8 cellular contexts compared by ENCODE assay signal in genomic region chr3:88149516-88150362, GRCh38. TPM values are rescaled to one million over a fixed set of nuclear protein-coding genes. Genes with fewer than 3 reads are reported as not detected.
A peak's percentile ranks its signal among the peaks of the same experiment; 100 is the strongest.
DNase-seq lines count a peak whose midpoint lies in the region; ATAC-seq and TF ChIP-seq lines count a peak whose summit lies in the region.

C3orf38 (plus strand) TSS chr3:88149959; CDS start chr3:88150053, 94 bp downstream.

- 1% methylated on average over 45 to 57 of the region's 57 CpGs for WGBS in lower leg skin, 2 donors

- H3K27me3 Mint-ChIP-seq in CD4-positive, CD25-positive, alpha-beta regulatory T cell = no peaks in the 10 kb centered on the region
- no peaks in the 10 kb centered on the region for H3K27me3 Mint-ChIP-seq in activated CD4-positive, alpha-beta memory T cell treated with anti-CD3 and anti-CD28 coated beads for 36 hours

- no peak for TF ChIP-seq POLR2A in lower leg skin (IDR thresholded peaks at IDR 0.05)

- H3K4me1 Mint-ChIP-seq in CD4-positive, CD25-positive, alpha-beta regulatory T cell = peaks cover 17 to 53% (median 38%) of the 10 kb centered on the region in 4 donors
- peaks cover 30% of the 10 kb centered on the region for H3K4me1 Mint-ChIP-seq in activated CD4-positive, alpha-beta memory T cell treated with anti-CD3 and anti-CD28 coated beads for 36 hours (ENCODE audit: low read depth)

- peak within 1 kb of the TSS; percentile 97 to 99 (median 98) for H3K27ac Mint-ChIP-seq in CD4-positive, CD25-positive, alpha-beta regulatory T cell
- H3K27ac Mint-ChIP-seq in activated CD4-positive, alpha-beta memory T cell treated with anti-CD3 and anti-CD28 coated beads for 36 hours = peak within 1 kb of the TSS; percentile 99

- H3K9ac ChIP-seq in duodenal mucosa (ENCODE audit: low read depth in 1 of 2, low read length in 2 of 2) = peak within 1 kb of the TSS; percentile 98 to 99

- intact Hi-C loops in activated CD4-positive, alpha-beta memory T cell treated with anti-CD3 and anti-CD28 coated beads for 36 hours (cut with micrococcal nuclease) = loop anchor here (1.0 to 2.0 kb wide), 3 partner anchors 17 to 90 kb away; partner anchors contain the start of genes CGGBP1 and ZNF654
- intact Hi-C loops in lower leg skin (cut with DNase I; ENCODE audit: low total_unique reads) = no loop called here

- peaks cover 32% of the 10 kb centered on the region for H3K4me1 ChIP-seq in CD4-positive, CD25-positive, alpha-beta regulatory T cell (ENCODE audit: control insufficient read depth, insufficient read depth, low read length, poor library complexity, severe bottlenecking)
- H3K4me1 ChIP-seq in duodenal mucosa (ENCODE audit: control insufficient read depth in 1 of 2, insufficient read depth in 2 of 2, low read length in 2 of 2) = peaks cover 22 to 28% of the 10 kb centered on the region in 2 donors

- no peaks in the 10 kb centered on the region for H3K9me3 ChIP-seq in CD4-positive, CD25-positive, alpha-beta regulatory T cell (ENCODE audit: control insufficient read depth in 2 of 2, low read length in 2 of 2)
- no peaks in the 10 kb centered on the region for H3K9me3 ChIP-seq in duodenal mucosa (ENCODE audit: control insufficient read depth in 1 of 2, low read length in 2 of 2)

- DNase-seq in CD4-positive, CD25-positive, alpha-beta regulatory T cell = peak; percentile 70 to 90 (median 86)
- peak; percentile 72 for DNase-seq in NCI-H774 (lab: John Stamatoyannopoulos, UW)
- DNase-seq in activated CD4-positive, alpha-beta memory T cell treated with anti-CD3 and anti-CD28 coated beads for 36 hours = peak; percentile 84
- DNase-seq in lower leg skin (ENCODE audit: low spot score in 2 of 2) = peak; percentile 85 to 97
- DNase-seq in stimulated activated CD4-positive, alpha-beta T cell treated with anti-CD3 and anti-CD28 coated beads, Interleukin-4, amount 100 ng/mL, for 4 hours = peak; percentile 73 to 74

- peaks cover 14% of the 10 kb centered on the region for H3K36me3 ChIP-seq in CD4-positive, CD25-positive, alpha-beta regulatory T cell (ENCODE audit: control insufficient read depth, insufficient read depth, low read length)
- peaks cover 5 to 13% of the 10 kb centered on the region in 2 donors for H3K36me3 ChIP-seq in duodenal mucosa (ENCODE audit: control insufficient read depth in 1 of 2, insufficient read depth in 2 of 2, low read length in 2 of 2)

- H3K27me3 ChIP-seq in CD4-positive, CD25-positive, alpha-beta regulatory T cell (ENCODE audit: control insufficient read depth, insufficient read depth, low read length) = no peaks in the 10 kb centered on the region
- H3K27me3 ChIP-seq in duodenal mucosa (ENCODE audit: control insufficient read depth in 1 of 2, insufficient read depth in 2 of 2, low read length in 2 of 2) = no peaks in the 10 kb centered on the region

- H3K27ac ChIP-seq in CD4-positive, CD25-positive, alpha-beta regulatory T cell (ENCODE audit: insufficient read depth, low read length, poor library complexity, severe bottlenecking) = peak within 1 kb of the TSS; percentile 86
- H3K27ac ChIP-seq in duodenal mucosa (ENCODE audit: low read depth, low read length) = peak within 1 kb of the TSS; percentile 97

- POLR2A ChIA-PET in activated CD4-positive, alpha-beta memory T cell treated with anti-CD3 and anti-CD28 coated beads for 36 hours (lab: Charles Lee) = interaction anchor here (0.8 to 4.1 kb wide), 9 partner anchors 16 to 923 kb away, joined by 3 to 35 read pairs (median 3); partner anchors contain the start of genes CGGBP1, CHMP2B and ZNF654

- H3K36me3 Mint-ChIP-seq in CD4-positive, CD25-positive, alpha-beta regulatory T cell = peaks cover 11% of the 10 kb centered on the region
- peaks cover 15% of the 10 kb centered on the region for H3K36me3 Mint-ChIP-seq in activated CD4-positive, alpha-beta memory T cell treated with anti-CD3 and anti-CD28 coated beads for 36 hours

- no peak for TF ChIP-seq CTCF in lower leg skin (IDR thresholded peaks at IDR 0.05)

- H3K4me3 ChIP-seq in CD4-positive, CD25-positive, alpha-beta regulatory T cell (ENCODE audit: low read depth, low read length) = peak within 1 kb of the TSS; percentile 97
- H3K4me3 ChIP-seq in duodenal mucosa (ENCODE audit: low read depth in 1 of 2, low read length in 2 of 2) (peak within 1 kb of the TSS; percentile 98), lower leg skin (ENCODE audit: low read depth, poor library complexity, severe bottlenecking) (peak within 1 kb of the TSS; percentile 90)

- ATAC-seq in CD4-positive, CD25-positive, alpha-beta regulatory T cell (ENCODE audit: low read depth in 2 of 2) = peak; percentile 93 to 95
- ATAC-seq in GM19438 (IDR thresholded peaks at IDR 0.05; ENCODE audit: low read depth, unreplicated experiment) (peak; percentile 80), HG03571 (IDR thresholded peaks at IDR 0.05; ENCODE audit: unreplicated experiment) (peak; percentile 76)

- CTCF ChIA-PET in activated CD4-positive, alpha-beta memory T cell treated with anti-CD3 and anti-CD28 coated beads for 36 hours (lab: Charles Lee) = interaction anchor here (0.9 to 4.5 kb wide), 3 partner anchors 16 to 91 kb away, joined by 3 to 19 read pairs (median 3); partner anchors contain the start of gene CGGBP1

- peak within 1 kb of the TSS; percentile 98 to 100 (median 98) for H3K4me3 Mint-ChIP-seq in CD4-positive, CD25-positive, alpha-beta regulatory T cell
- H3K4me3 Mint-ChIP-seq in activated CD4-positive, alpha-beta memory T cell treated with anti-CD3 and anti-CD28 coated beads for 36 hours = peak within 1 kb of the TSS; percentile 96

- H3K9me3 Mint-ChIP-seq in CD4-positive, CD25-positive, alpha-beta regulatory T cell = no peaks in the 10 kb centered on the region
- no peaks in the 10 kb centered on the region for H3K9me3 Mint-ChIP-seq in activated CD4-positive, alpha-beta memory T cell treated with anti-CD3 and anti-CD28 coated beads for 36 hours

RNA-seq across cellular contexts. Expression of gene C3orf38, which starts in this region (rescaled TPM):
- 46.9 TPM for total RNA-seq in CD4-positive, CD25-positive, alpha-beta regulatory T cell
- polyA plus RNA-seq in CD4-positive, CD25-positive, alpha-beta regulatory T cell = 10 to 100 TPM; 20.0 to 25.4 (median 23.5) TPM
- total RNA-seq in activated CD4-positive, alpha-beta memory T cell treated with anti-CD3 and anti-CD28 coated beads for 36 hours = 10 to 100 TPM; 25.1 to 25.8 TPM
- total RNA-seq in lower leg skin = 10 to 100 TPM; 14.0 to 19.9 (median 18.3) TPM

Comparison
In these comparisons a context has a peak if more than half of its experiments do, and no peak if none do; other contexts are left out.
1. Peak in every context shown above with its lines: DNase-seq, ATAC-seq, H3K4me3 ChIP-seq and H3K27ac ChIP-seq.